In the genomic region with DNA sequence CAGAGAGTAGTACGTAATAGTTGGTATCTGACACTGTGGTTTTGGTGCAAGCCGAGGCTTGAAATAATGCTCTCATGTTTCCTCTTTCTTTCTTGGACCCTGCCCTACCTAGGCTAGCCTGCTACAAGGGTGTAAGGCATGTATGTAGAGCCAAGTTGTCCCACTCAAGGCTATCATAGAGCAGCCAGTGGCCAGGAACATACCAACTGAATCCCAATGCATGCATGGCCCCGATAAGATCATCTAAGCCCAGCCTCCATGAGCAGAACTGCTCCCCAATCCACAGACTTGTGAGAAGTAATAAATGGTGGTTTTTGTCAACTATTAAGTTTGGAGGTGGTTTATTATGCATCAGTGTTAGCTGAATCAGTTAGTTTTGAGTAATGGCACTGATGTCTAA, we compare ENCODE assay signal across 26 cellular contexts.
A peak's percentile ranks its signal among the peaks of the same experiment; 100 is the strongest.
DNase-seq lines count a peak whose midpoint lies in the region; ATAC-seq, FAIRE-seq and TF ChIP-seq lines count a peak whose summit lies in the region.
"Had no signal": no experiment of that assay in that cellular context is flagged by ENCODE, and none has a peak within 500 bp of the region (broad histone marks: within the 10 kb centered on the region; RNA-seq: fewer than 3 reads in every experiment).

No MANE protein-coding gene starts in this region.

- no peaks in the 10 kb centered on the region for H3K36me3 Mint-ChIP-seq in GM23338 (ENCODE audit: low read depth)
- H3K36me3 Mint-ChIP-seq: CD14-positive monocyte; CD4-positive, alpha-beta memory T cell; CD4-positive, CD25-positive, alpha-beta regulatory T cell; CD8-positive, alpha-beta memory T cell had no signal

- no peak for FAIRE-seq in bronchial epithelial cell (lab: Jason Lieb, UNC)
- FAIRE-seq: A204.1, GM12878, GM12892, GM18507 had no signal

- H3K9me3 Mint-ChIP-seq in GM23338, result no peaks in the 10 kb centered on the region
- H3K9me3 Mint-ChIP-seq: CD14-positive monocyte; CD4-positive, alpha-beta memory T cell; CD8-positive, alpha-beta memory T cell had no signal

- H3F3A ChIP-seq in GM23338 (replicated peaks; ENCODE audit: low read depth), result no peaks in the 10 kb centered on the region

- no peaks in the 10 kb centered on the region for H3K4me1 Mint-ChIP-seq in GM23338
- H3K4me1 Mint-ChIP-seq: CD14-positive monocyte; CD4-positive, alpha-beta memory T cell; CD4-positive, CD25-positive, alpha-beta regulatory T cell; CD8-positive, alpha-beta memory T cell had no signal

- no peaks in the 10 kb centered on the region for H4K20me1 ChIP-seq in GM23338 (replicated peaks; ENCODE audit: insufficient read depth)
- H4K20me1 ChIP-seq: BLaER1 had no signal

- H3K4me2 ChIP-seq in GM23338, result no peak overlapping the region
- H3K4me2 ChIP-seq: BLaER1 had no signal

- no peak for DNase-seq in GM23338 (ENCODE audit: low spot score)
- DNase-seq in OCI-M1 (lab: John Stamatoyannopoulos, UW), result peak; percentile 86
- peak; percentile 6 for DNase-seq in bronchial epithelial cell (ENCODE audit: low read depth)
- DNase-seq in globus pallidus (ENCODE audit: low spot score), result no peak
- DNase-seq in superior temporal gyrus (ENCODE audit: extremely low spot score), result no peak
- DNase-seq: 8988T; ACHN; BE2C; C1 segment of cervical spinal cord; CD4-positive, alpha-beta memory T cell; CD4-positive, CD25-positive, alpha-beta regulatory T cell; CD8-positive, alpha-beta memory T cell; COR-L47; DMS 273 treated with DMSO at 0.1 percent for 48 hours; DMS153; DMS53; DMS79; DND-41; EL; GDM1 had no signal

- TF ChIP-seq CTCF in GM23338 (conservative IDR thresholded peaks at IDR 0.05; ENCODE audit: low read depth in 2 of 2) (no peak), bronchial epithelial cell (IDR thresholded peaks at IDR 0.05; ENCODE audit: insufficient read depth, low read length, severe bottlenecking) (no peak)

- no peak overlapping the region for H3K4me3 ChIP-seq in GM23338
- H3K4me3 ChIP-seq in bronchial epithelial cell (ENCODE audit: low read depth, low read length), result no peak overlapping the region
- H3K4me3 ChIP-seq: BLaER1, GM12878 had no signal

- H3K4me3 Mint-ChIP-seq in GM23338, result no peak overlapping the region
- H3K4me3 Mint-ChIP-seq: CD4-positive, alpha-beta memory T cell; CD4-positive, CD25-positive, alpha-beta regulatory T cell; CD8-positive, alpha-beta memory T cell had no signal

- no peaks in the 10 kb centered on the region for H3K79me2 ChIP-seq in GM23338 (replicated peaks; ENCODE audit: insufficient read depth)

- peak overlapping the region; percentile 47; the same call in 1 of the 2 replicates for H2AFZ ChIP-seq in GM23338

- H3K4me1 ChIP-seq in GM23338 (ENCODE audit: insufficient read depth), result no peaks in the 10 kb centered on the region
- H3K4me1 ChIP-seq: BE2C, BLaER1 had no signal

- no peak overlapping the region for H3K27ac Mint-ChIP-seq in GM23338
- H3K27ac Mint-ChIP-seq: CD14-positive monocyte; CD4-positive, alpha-beta memory T cell; CD4-positive, CD25-positive, alpha-beta regulatory T cell; CD8-positive, alpha-beta memory T cell had no signal

- H3K36me3 ChIP-seq in GM23338 (ENCODE audit: insufficient read depth), result no peaks in the 10 kb centered on the region
- H3K36me3 ChIP-seq in bronchial epithelial cell (ENCODE audit: control insufficient read depth, insufficient read depth, low read length), result no peaks in the 10 kb centered on the region
- H3K36me3 ChIP-seq: BE2C, BLaER1 had no signal

- no peaks in the 10 kb centered on the region for H3K27me3 ChIP-seq in GM23338 (ENCODE audit: insufficient read depth)
- no peaks in the 10 kb centered on the region for H3K27me3 ChIP-seq in bronchial epithelial cell (ENCODE audit: control insufficient read depth, insufficient read depth, low read length)
- H3K27me3 ChIP-seq: BE2C, BLaER1 had no signal

- no peaks in the 10 kb centered on the region for H3K27me3 Mint-ChIP-seq in GM23338 (ENCODE audit: insufficient read depth, low read depth, poor library complexity)

- no peak overlapping the region for H3K27ac ChIP-seq in GM23338 (ENCODE audit: low read depth)
- H3K27ac ChIP-seq: BLaER1 had no signal

- no peaks in the 10 kb centered on the region for H3K9me2 ChIP-seq in GM23338 (ENCODE audit: insufficient read depth)

- ATAC-seq in GM23338, result no peak
- ATAC-seq: GM12878 had no signal

TF ChIP-seq in GM23338, 12 proteins besides CTCF, POLR2A, EP300 and RAD21 (continues in another document):
- TF ChIP-seq, protein P1, sequence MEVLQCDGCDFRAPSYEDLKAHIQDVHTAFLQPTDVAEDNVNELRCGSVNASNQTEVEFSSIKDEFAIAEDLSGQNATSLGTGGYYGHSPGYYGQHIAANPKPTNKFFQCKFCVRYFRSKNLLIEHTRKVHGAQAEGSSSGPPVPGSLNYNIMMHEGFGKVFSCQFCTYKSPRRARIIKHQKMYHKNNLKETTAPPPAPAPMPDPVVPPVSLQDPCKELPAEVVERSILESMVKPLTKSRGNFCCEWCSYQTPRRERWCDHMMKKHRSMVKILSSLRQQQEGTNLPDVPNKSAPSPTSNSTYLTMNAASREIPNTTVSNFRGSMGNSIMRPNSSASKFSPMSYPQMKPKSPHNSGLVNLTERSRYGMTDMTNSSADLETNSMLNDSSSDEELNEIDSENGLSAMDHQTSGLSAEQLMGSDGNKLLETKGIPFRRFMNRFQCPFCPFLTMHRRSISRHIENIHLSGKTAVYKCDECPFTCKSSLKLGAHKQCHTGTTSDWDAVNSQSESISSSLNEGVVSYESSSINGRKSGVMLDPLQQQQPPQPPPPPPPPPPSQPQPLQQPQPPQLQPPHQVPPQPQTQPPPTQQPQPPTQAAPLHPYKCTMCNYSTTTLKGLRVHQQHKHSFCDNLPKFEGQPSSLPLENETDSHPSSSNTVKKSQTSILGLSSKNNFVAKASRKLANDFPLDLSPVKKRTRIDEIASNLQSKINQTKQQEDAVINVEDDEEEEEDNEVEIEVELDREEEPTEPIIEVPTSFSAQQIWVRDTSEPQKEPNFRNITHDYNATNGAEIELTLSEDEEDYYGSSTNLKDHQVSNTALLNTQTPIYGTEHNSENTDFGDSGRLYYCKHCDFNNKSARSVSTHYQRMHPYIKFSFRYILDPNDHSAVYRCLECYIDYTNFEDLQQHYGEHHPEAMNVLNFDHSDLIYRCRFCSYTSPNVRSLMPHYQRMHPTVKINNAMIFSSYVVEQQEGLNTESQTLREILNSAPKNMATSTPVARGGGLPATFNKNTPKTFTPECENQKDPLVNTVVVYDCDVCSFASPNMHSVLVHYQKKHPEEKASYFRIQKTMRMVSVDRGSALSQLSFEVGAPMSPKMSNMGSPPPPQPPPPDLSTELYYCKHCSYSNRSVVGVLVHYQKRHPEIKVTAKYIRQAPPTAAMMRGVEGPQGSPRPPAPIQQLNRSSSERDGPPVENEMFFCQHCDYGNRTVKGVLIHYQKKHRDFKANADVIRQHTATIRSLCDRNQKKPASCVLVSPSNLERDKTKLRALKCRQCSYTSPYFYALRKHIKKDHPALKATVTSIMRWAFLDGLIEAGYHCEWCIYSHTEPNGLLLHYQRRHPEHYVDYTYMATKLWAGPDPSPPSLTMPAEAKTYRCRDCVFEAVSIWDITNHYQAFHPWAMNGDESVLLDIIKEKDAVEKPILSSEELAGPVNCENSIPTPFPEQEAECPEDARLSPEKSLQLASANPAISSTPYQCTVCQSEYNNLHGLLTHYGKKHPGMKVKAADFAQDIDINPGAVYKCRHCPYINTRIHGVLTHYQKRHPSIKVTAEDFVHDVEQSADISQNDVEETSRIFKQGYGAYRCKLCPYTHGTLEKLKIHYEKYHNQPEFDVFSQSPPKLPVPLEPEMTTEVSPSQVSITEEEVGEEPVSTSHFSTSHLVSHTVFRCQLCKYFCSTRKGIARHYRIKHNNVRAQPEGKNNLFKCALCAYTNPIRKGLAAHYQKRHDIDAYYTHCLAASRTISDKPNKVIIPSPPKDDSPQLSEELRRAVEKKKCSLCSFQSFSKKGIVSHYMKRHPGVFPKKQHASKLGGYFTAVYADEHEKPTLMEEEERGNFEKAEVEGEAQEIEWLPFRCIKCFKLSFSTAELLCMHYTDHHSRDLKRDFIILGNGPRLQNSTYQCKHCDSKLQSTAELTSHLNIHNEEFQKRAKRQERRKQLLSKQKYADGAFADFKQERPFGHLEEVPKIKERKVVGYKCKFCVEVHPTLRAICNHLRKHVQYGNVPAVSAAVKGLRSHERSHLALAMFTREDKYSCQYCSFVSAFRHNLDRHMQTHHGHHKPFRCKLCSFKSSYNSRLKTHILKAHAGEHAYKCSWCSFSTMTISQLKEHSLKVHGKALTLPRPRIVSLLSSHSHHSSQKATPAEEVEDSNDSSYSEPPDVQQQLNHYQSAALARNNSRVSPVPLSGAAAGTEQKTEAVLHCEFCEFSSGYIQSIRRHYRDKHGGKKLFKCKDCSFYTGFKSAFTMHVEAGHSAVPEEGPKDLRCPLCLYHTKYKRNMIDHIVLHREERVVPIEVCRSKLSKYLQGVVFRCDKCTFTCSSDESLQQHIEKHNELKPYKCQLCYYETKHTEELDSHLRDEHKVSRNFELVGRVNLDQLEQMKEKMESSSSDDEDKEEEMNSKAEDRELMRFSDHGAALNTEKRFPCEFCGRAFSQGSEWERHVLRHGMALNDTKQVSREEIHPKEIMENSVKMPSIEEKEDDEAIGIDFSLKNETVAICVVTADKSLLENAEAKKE (CRISPR knock-in tag; IDR thresholded peaks at IDR 0.05), result no peak
- TF ChIP-seq JUNB (IDR thresholded peaks at IDR 0.05; ENCODE audit: unreplicated experiment) (no peak), NANOG (IDR thresholded peaks at IDR 0.05; ENCODE audit: borderline replicate concordance) (no peak), EZH2phosphoT487 (IDR thresholded peaks at IDR 0.05; ENCODE audit: unreplicated experiment) (no peak), STAT1 (IDR thresholded peaks at IDR 0.05; ENCODE audit: unreplicated experiment) (no peak), EZH2 (IDR thresholded peaks at IDR 0.05; ENCODE audit: low read depth, unreplicated experiment) (no peak), CREB1 (CRISPR knock-in tag; IDR thresholded peaks at IDR 0.05; ENCODE audit: low read depth) (no peak)
- TF ChIP-seq, protein P2, sequence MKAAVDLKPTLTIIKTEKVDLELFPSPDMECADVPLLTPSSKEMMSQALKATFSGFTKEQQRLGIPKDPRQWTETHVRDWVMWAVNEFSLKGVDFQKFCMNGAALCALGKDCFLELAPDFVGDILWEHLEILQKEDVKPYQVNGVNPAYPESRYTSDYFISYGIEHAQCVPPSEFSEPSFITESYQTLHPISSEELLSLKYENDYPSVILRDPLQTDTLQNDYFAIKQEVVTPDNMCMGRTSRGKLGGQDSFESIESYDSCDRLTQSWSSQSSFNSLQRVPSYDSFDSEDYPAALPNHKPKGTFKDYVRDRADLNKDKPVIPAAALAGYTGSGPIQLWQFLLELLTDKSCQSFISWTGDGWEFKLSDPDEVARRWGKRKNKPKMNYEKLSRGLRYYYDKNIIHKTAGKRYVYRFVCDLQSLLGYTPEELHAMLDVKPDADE (IDR thresholded peaks at IDR 0.05), result no peak

Comparison
In these comparisons a context has a peak if more than half of its experiments do, and no peak if none do; other contexts are left out.
1. DNase-seq: peak in OCI-M1 (single experiment) and bronchial epithelial cell (single experiment); none in GM23338 (single experiment), globus pallidus (single experiment) and superior temporal gyrus (single experiment).